ENCODE assay signal across 28 cellular contexts in genomic region chr14:22776215-22776614, GRCh38.
"Had no signal": no experiment of that assay in that cellular context is flagged by ENCODE, and none has a peak within 500 bp of the region (broad histone marks: within the 10 kb centered on the region; RNA-seq: fewer than 3 reads in every experiment).

No MANE protein-coding gene starts in this region.

- H3K27me3 ChIP-seq: left lung, neural progenitor cell, neutrophil, right atrium auricular region, suprapubic skin, tibial artery, uterus had no signal

- H3K27ac Mint-ChIP-seq: neural progenitor cell; stimulated activated naive CD8-positive, alpha-beta T cell treated with anti-CD3 and anti-CD28 coated beads, Interleukin-15, Interleukin-2, amounts not matched to agents 100 ng/mL and 50 ng/mL, for 24 hours had no signal

- H3K36me3 ChIP-seq: neural progenitor cell, uterus had no signal

- H3K9me3 ChIP-seq: left lung, lower lobe of right lung, neutrophil, psoas muscle, right atrium auricular region, suprapubic skin, thoracic aorta, tibial artery, uterus had no signal

- H3K9me3 Mint-ChIP-seq: natural killer cell; nephron progenitor cell; neural progenitor cell; stimulated activated naive CD8-positive, alpha-beta T cell treated with anti-CD3 and anti-CD28 coated beads, Interleukin-15, Interleukin-2, amounts not matched to agents 100 ng/mL and 50 ng/mL, for 24 hours had no signal

- H3K27me3 Mint-ChIP-seq: stimulated activated naive CD8-positive, alpha-beta T cell treated with anti-CD3 and anti-CD28 coated beads, Interleukin-15, Interleukin-2, amounts not matched to agents 100 ng/mL and 50 ng/mL, for 24 hours had no signal

- H3K4me2 ChIP-seq: neural progenitor cell had no signal

- H3K4me3 Mint-ChIP-seq: natural killer cell; nephron progenitor cell; neural progenitor cell; stimulated activated naive CD8-positive, alpha-beta T cell treated with anti-CD3 and anti-CD28 coated beads, Interleukin-15, Interleukin-2, amounts not matched to agents 100 ng/mL and 50 ng/mL, for 24 hours had no signal

- H3K4me3 ChIP-seq: left lung, lower lobe of right lung, neural progenitor cell, psoas muscle, right atrium auricular region, skin epidermis, suprapubic skin, thoracic aorta, tibial artery, uterus had no signal

- ATAC-seq: left colon, left lung, lower lobe of right lung, natural killer cell, psoas muscle, sciatic nerve had no signal

- H3K4me1 ChIP-seq: psoas muscle, right atrium auricular region, suprapubic skin, tibial artery, uterus had no signal

- H3K27ac ChIP-seq: left lung, lower lobe of right lung, neural progenitor cell, neutrophil, parathyroid adenoma, psoas muscle, right atrium auricular region, skin epidermis, suprapubic skin, thoracic aorta, tibial artery, uterus had no signal

- DNase-seq: hippocampal formation; kidney; left colon; left lung; lower lobe of right lung; mammary epithelial cell; mesenchymal stem cell; natural killer cell; nephron progenitor cell; occipital lobe; psoas muscle; stimulated activated CD4-positive, alpha-beta T cell treated with anti-CD3 and anti-CD28 coated beads, Interleukin-12 subunit alpha, Interleukin-12 subunit beta, amount 100 ng/mL, for 4 hours; stimulated activated CD4-positive, alpha-beta T cell treated with anti-CD3 and anti-CD28 coated beads, Interleukin-15, amount 100 ng/mL, for 24 hours; stimulated activated CD4-positive, alpha-beta T cell treated with anti-CD3 and anti-CD28 coated beads, Interleukin-2, amount 100 ng/mL, for 24 hours; stimulated activated CD4-positive, alpha-beta T cell treated with anti-CD3 and anti-CD28 coated beads, Interleukin-4, amount 100 ng/mL, for 1 hour; stimulated activated naive CD4-positive, alpha-beta T cell; tibial artery; trophoblast cell; uterus had no signal

- H3K4me1 Mint-ChIP-seq: natural killer cell had no signal

- H3K9ac ChIP-seq: neural progenitor cell, parathyroid adenoma had no signal
